Comparison of ENCODE assay signal across 7 cellular contexts in the genomic region with DNA sequence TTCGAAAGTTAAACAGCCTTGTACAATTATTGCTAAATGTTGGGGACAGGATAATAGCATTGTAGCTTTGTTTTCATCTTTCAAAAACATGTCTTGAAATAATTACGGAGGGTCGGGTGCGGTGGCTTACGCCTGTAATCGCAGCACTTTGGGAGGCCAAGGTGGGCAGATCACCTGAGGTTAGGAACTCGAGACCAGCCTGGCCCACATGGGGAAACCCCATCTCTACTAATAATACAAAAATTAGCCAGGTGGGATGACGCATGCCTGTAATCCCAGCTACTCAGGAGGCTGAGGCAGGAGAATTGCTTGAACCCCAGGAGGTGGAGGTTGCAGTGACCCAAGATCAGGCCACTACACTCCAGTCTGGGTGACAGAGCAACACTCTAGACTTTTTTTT.
DNase-seq lines count a peak whose midpoint lies in the region; ATAC-seq and TF ChIP-seq lines count a peak whose summit lies in the region.
"Not testable (repeated sequence)": the region's sequence is repeated elsewhere in the genome, so short reads cannot be mapped to it uniquely, and the experiment has no call there.

No MANE protein-coding gene starts in this region.

- peak overlapping the region; percentile 79 for H3K9ac ChIP-seq in GM23248
- not testable (repeated sequence) for H3K9ac ChIP-seq in colonic mucosa (ENCODE audit: low read depth in 2 of 2, low read length in 2 of 2)

- not testable (repeated sequence) for TF ChIP-seq CTCF in colonic mucosa (IDR thresholded peaks at IDR 0.05); heart left ventricle (IDR thresholded peaks at IDR 0.05); natural killer cell (IDR thresholded peaks at IDR 0.05)

- not testable (repeated sequence) for H3K36me3 ChIP-seq in GM23248 (ENCODE audit: low read depth); colonic mucosa; heart left ventricle

- not testable (repeated sequence) for H3K36me3 Mint-ChIP-seq in T-helper 2 cell treated with Interferon-gamma antibody and Interleukin-4, amounts not matched to agents 5 μg/mL and 100 μg/mL, for 36 hours (ENCODE audit: low read depth); activated naive CD4-positive, alpha-beta T cell treated with anti-CD3 and anti-CD28 coated beads, Interleukin-2, amount 50 U/mL, for 24 hours; natural killer cell; stimulated activated naive B cell treated with anti-CD40 and anti-IgM and Interleukin-4, amounts not matched to agents 10 μg/mL and 1 μg/mL and 100 μg/mL, for 72 hours

- 75 to 76% methylated on average over 8 of the region's 8 CpGs for WGBS in GM23248 (ENCODE audit: low coverage in 1 of 2, low lambda C conversion rate in 2 of 2, missing lambda C conversion rate in 2 of 2), 2 experiments
- 96 to 99% (median 97%) methylated on average over 8 of the region's 8 CpGs for WGBS in heart left ventricle, 4 donors

- peaks cover 33% of the 10 kb centered on the region for H3K4me1 Mint-ChIP-seq in T-helper 2 cell treated with Interferon-gamma antibody and Interleukin-4, amounts not matched to agents 5 μg/mL and 100 μg/mL, for 36 hours (ENCODE audit: low read depth)
- H3K4me1 Mint-ChIP-seq in activated naive CD4-positive, alpha-beta T cell treated with anti-CD3 and anti-CD28 coated beads, Interleukin-2, amount 50 U/mL, for 24 hours: peaks cover 67% of the 10 kb centered on the region
- H3K4me1 Mint-ChIP-seq in natural killer cell: peaks cover 71 to 93% of the 10 kb centered on the region in 2 donors
- H3K4me1 Mint-ChIP-seq in stimulated activated naive B cell treated with anti-CD40 and anti-IgM and Interleukin-4, amounts not matched to agents 10 μg/mL and 1 μg/mL and 100 μg/mL, for 72 hours: peaks cover 25 to 42% of the 10 kb centered on the region in 2 donors

- not testable (repeated sequence) for H3K27me3 ChIP-seq in GM23248 (replicated peaks; ENCODE audit: insufficient read depth); colonic mucosa; heart left ventricle

- H3K79me2 ChIP-seq in GM23248 (ENCODE audit: insufficient read depth): not testable (repeated sequence)

- ATAC-seq in heart left ventricle; natural killer cell; stimulated activated naive B cell treated with anti-CD40 and anti-IgM and Interleukin-4, amounts not matched to agents 10 μg/mL and 1 μg/mL and 100 μg/mL, for 72 hours (replicated peaks): not testable (repeated sequence)

- H3K27ac Mint-ChIP-seq in T-helper 2 cell treated with Interferon-gamma antibody and Interleukin-4, amounts not matched to agents 5 μg/mL and 100 μg/mL, for 36 hours: not testable (repeated sequence)
- peak overlapping the region; percentile 77 for H3K27ac Mint-ChIP-seq in activated naive CD4-positive, alpha-beta T cell treated with anti-CD3 and anti-CD28 coated beads, Interleukin-2, amount 50 U/mL, for 24 hours
- peak overlapping the region; percentile 61 to 82 for H3K27ac Mint-ChIP-seq in natural killer cell
- peak overlapping the region; percentile 7 for H3K27ac Mint-ChIP-seq in stimulated activated naive B cell treated with anti-CD40 and anti-IgM and Interleukin-4, amounts not matched to agents 10 μg/mL and 1 μg/mL and 100 μg/mL, for 72 hours

- H3K4me3 ChIP-seq in GM23248 (peak overlapping the region; percentile 75), heart left ventricle (peak overlapping the region in 9 of 12 donors; percentile 2 to 51 (median 31))
- not testable (repeated sequence) for H3K4me3 ChIP-seq in colonic mucosa

- not testable (repeated sequence) for H4K20me1 ChIP-seq in GM23248 (ENCODE audit: insufficient read depth)

- H3K27me3 Mint-ChIP-seq in T-helper 2 cell treated with Interferon-gamma antibody and Interleukin-4, amounts not matched to agents 5 μg/mL and 100 μg/mL, for 36 hours (ENCODE audit: low read depth); activated naive CD4-positive, alpha-beta T cell treated with anti-CD3 and anti-CD28 coated beads, Interleukin-2, amount 50 U/mL, for 24 hours; natural killer cell (ENCODE audit: low read depth in 2 of 2): not testable (repeated sequence)
- H3K27me3 Mint-ChIP-seq in stimulated activated naive B cell treated with anti-CD40 and anti-IgM and Interleukin-4, amounts not matched to agents 10 μg/mL and 1 μg/mL and 100 μg/mL, for 72 hours: peaks cover 6 to 11% of the 10 kb centered on the region in 2 donors

- H3K4me2 ChIP-seq in GM23248 (ENCODE audit: unreplicated experiment): peak overlapping the region; percentile 88

- not testable (repeated sequence) for DNase-seq in GM23248; T-helper 2 cell treated with Interferon-gamma antibody and Interleukin-4, amounts not matched to agents 5 μg/mL and 100 μg/mL, for 36 hours (ENCODE audit: low spot score); colonic mucosa; heart left ventricle; natural killer cell; stimulated activated naive B cell treated with anti-CD40 and anti-IgM and Interleukin-4, amounts not matched to agents 10 μg/mL and 1 μg/mL and 100 μg/mL, for 72 hours

- not testable (repeated sequence) for H3F3A ChIP-seq in GM23248 (ENCODE audit: insufficient read depth)

- H3K27ac ChIP-seq in GM23248 (peak overlapping the region; percentile 74), colonic mucosa (peak overlapping the region; percentile 32), heart left ventricle (peak overlapping the region in 11 of 12 donors; percentile 25 to 87 (median 65))

- peak overlapping the region; percentile 68 for H3K4me3 Mint-ChIP-seq in T-helper 2 cell treated with Interferon-gamma antibody and Interleukin-4, amounts not matched to agents 5 μg/mL and 100 μg/mL, for 36 hours
- peak overlapping the region; percentile 81 for H3K4me3 Mint-ChIP-seq in activated naive CD4-positive, alpha-beta T cell treated with anti-CD3 and anti-CD28 coated beads, Interleukin-2, amount 50 U/mL, for 24 hours
- peak overlapping the region; percentile 76 for H3K4me3 Mint-ChIP-seq in natural killer cell
- H3K4me3 Mint-ChIP-seq in stimulated activated naive B cell treated with anti-CD40 and anti-IgM and Interleukin-4, amounts not matched to agents 10 μg/mL and 1 μg/mL and 100 μg/mL, for 72 hours: peak overlapping the region; percentile 37 to 65

- intact Hi-C loops in colonic mucosa (cut with DNase I); natural killer cell (cut with micrococcal nuclease): not testable (repeated sequence)
- intact Hi-C loops in heart left ventricle (cut with DNase I): loop anchor here in 4 of 10 donors (5.0 to 10.0 kb wide), 5 partner anchors 45 to 363 kb away; no protein-coding TSS in a partner anchor

- not testable (repeated sequence) for H3K9me2 ChIP-seq in GM23248 (ENCODE audit: insufficient read depth)

- H3K4me1 ChIP-seq in GM23248 (ENCODE audit: insufficient read depth) (0 out of 2 replicates have a peak, but pooled peaks cover 11% of the 10 kb centered on the region), heart left ventricle (peaks cover 0 to 82% (median 58%) of the 10 kb centered on the region in 12 donors)
- H3K4me1 ChIP-seq in colonic mucosa: not testable (repeated sequence)

- TF ChIP-seq POLR2A in heart left ventricle (IDR thresholded peaks at IDR 0.05): not testable (repeated sequence)

- H3K9me3 ChIP-seq in GM23248 (ENCODE audit: low read depth); colonic mucosa; heart left ventricle: not testable (repeated sequence)

- not testable (repeated sequence) for H3K9me3 Mint-ChIP-seq in T-helper 2 cell treated with Interferon-gamma antibody and Interleukin-4, amounts not matched to agents 5 μg/mL and 100 μg/mL, for 36 hours; activated naive CD4-positive, alpha-beta T cell treated with anti-CD3 and anti-CD28 coated beads, Interleukin-2, amount 50 U/mL, for 24 hours; natural killer cell; stimulated activated naive B cell treated with anti-CD40 and anti-IgM and Interleukin-4, amounts not matched to agents 10 μg/mL and 1 μg/mL and 100 μg/mL, for 72 hours

- in situ Hi-C loops in GM23248 (cut with MboI): loop anchor here (10.0 kb wide), 2 partner anchors 205 to 765 kb away; no protein-coding TSS in a partner anchor

- H2AFZ ChIP-seq in GM23248: peak overlapping the region; percentile 88
